In the genomic region with DNA sequence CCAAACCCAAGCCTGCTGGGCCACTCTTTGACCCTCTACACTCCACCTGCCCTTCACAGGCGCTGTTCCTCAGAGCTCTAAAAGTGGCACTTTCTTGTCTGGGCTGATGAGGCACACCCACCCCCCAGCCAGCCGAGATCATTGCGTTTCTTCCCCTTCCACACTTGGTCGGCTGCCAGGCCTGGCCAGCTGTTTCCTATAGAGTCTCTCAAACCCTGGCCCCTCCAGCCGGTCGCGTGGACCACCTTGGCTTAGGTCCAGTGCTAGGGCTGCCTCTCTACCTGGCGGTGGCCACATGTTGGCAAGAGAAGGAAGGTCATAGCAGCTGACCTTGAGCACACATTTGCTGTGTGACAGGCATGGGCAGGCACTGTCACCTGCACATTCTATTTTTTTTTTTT, we compare ENCODE assay signal across 9 cellular contexts.
DNase-seq lines count a peak whose midpoint lies in the region; ATAC-seq and TF ChIP-seq lines count a peak whose summit lies in the region.
"Had no signal": no experiment of that assay in that cellular context is flagged by ENCODE, and none has a peak within 500 bp of the region (broad histone marks: within the 10 kb centered on the region; RNA-seq: fewer than 3 reads in every experiment).

No MANE protein-coding gene starts in this region.

- H3K27me3 ChIP-seq in aorta (ENCODE audit: control insufficient read depth in 1 of 2, insufficient read depth in 2 of 2, low read length in 1 of 2) = no peaks in the 10 kb centered on the region

- peak; percentile 84 for DNase-seq in Right ventricle myocardium superior
- DNase-seq in cardiac septum (ENCODE audit: low spot score) = no peak
- DNase-seq in choroid plexus epithelial cell (ENCODE audit: low read depth) = peak; percentile 21
- peak; percentile 49 for DNase-seq in midbrain (lab: John Stamatoyannopoulos, UW)
- DNase-seq in aorta = peak; percentile 84 to 89
- no peak for DNase-seq in ecto neural progenitor cell (ENCODE audit: low spot score)
- no peak for DNase-seq in retina
- DNase-seq: MV-4-11 had no signal

- no peaks in the 10 kb centered on the region for H3K9me3 ChIP-seq in aorta (ENCODE audit: control insufficient read depth, low read length)

- H3K4me1 ChIP-seq in aorta (ENCODE audit: control insufficient read depth in 1 of 2, insufficient read depth in 2 of 2, low read length in 2 of 2) = no peaks in the 10 kb centered on the region

- H3K4me3 ChIP-seq in choroid plexus epithelial cell (ENCODE audit: low read depth, low read length) (no peak overlapping the region), aorta (ENCODE audit: low read length in 2 of 2) (no peak overlapping the region)

- H3K27ac ChIP-seq in aorta (ENCODE audit: low read depth in 1 of 2, low read length in 2 of 2) = no peak overlapping the region

- peak; percentile 62 for ATAC-seq in Right ventricle myocardium superior (ENCODE audit: poor library complexity)
- ATAC-seq in aorta (ENCODE audit: low FRiP score) = peak; percentile 24
- no peak for ATAC-seq in GM18517 (IDR thresholded peaks at IDR 0.05; ENCODE audit: unreplicated experiment)

- WGBS in aorta, 2 donors = 54 to 64% methylated on average over 8 of the region's 8 CpGs

- intact Hi-C loops in Right ventricle myocardium superior (cut with DNase I) (no loop called here), cardiac septum (cut with DNase I) (no loop called here), aorta (cut with DNase I) (no loop called here)

- no peak for TF ChIP-seq CTCF in choroid plexus epithelial cell (conservative IDR thresholded peaks at IDR 0.05; ENCODE audit: low read depth, low read length)

- no peaks in the 10 kb centered on the region for H3K36me3 ChIP-seq in aorta (ENCODE audit: control insufficient read depth in 1 of 2, insufficient read depth in 2 of 2, low read length in 1 of 2)

Comparison
In these comparisons a context has a peak if more than half of its experiments do, and no peak if none do; other contexts are left out.
1. DNase-seq: peak in Right ventricle myocardium superior (single experiment), choroid plexus epithelial cell (single experiment), midbrain (single experiment) and aorta (2 of 2); none in cardiac septum (single experiment), ecto neural progenitor cell (single experiment) and retina (single experiment).